In the genomic region with DNA sequence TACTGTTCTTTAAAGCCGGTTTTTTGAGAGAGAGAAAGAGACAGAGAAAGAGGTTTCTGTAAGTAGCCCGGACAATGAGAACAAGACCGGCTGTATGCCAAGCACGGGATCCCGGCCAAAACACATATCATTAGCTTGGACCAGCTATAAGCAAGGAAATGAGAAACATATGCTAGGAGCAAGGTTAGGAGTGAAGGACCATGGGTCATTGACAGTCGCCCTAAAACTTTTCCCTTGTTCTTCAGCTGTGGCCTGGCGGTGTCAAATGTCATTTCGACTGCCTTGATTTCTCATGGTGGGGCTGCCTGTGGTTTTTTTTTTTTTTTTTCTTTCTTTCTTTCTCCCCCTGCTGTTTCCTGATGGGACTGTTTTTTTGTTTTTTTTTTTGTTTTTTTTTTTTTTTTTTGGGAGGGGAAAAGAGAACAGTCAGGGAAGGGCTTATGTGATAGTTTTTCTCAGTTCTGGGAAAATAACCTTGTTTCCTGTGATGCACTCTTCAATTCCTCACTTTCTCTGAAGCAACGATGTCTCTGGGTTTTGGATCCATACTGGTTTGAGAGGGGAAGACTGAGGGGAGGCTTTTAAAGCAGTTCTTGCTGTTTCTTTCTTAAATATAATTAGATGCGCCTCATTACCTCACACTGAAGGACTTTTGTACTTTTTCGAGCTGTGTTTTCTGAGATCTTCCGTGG, we compare ENCODE assay signal across 10 cellular contexts.
A peak's percentile ranks its signal among the peaks of the same experiment; 100 is the strongest.
DNase-seq lines count a peak whose midpoint lies in the region; ATAC-seq and TF ChIP-seq lines count a peak whose summit lies in the region.
"Had no signal": no experiment of that assay in that cellular context is flagged by ENCODE, and none has a peak within 500 bp of the region (broad histone marks: within the 10 kb centered on the region; RNA-seq: fewer than 3 reads in every experiment).

No MANE protein-coding gene starts in this region.

- TF ChIP-seq CTCF in WTC11 (IDR thresholded peaks at IDR 0.05): no peak
- TF ChIP-seq CTCF in right atrium auricular region (IDR thresholded peaks at IDR 0.05): no peak
- peak; percentile 6 for TF ChIP-seq CTCF in smooth muscle cell (IDR thresholded peaks at IDR 0.05; ENCODE audit: borderline replicate concordance, insufficient read depth, poor library complexity, severe bottlenecking)

- peak overlapping the region; percentile 59 to 75 for H3K27ac ChIP-seq in right atrium auricular region
- H3K27ac ChIP-seq in smooth muscle cell (ENCODE audit: low read depth): no peak overlapping the region
- H3K27ac ChIP-seq: BLaER1 treated with 17β-estradiol and CSF1 and Interleukin-3, amounts not matched to agents 10 nM and 100 nM had no signal

- no peaks in the 10 kb centered on the region for H3K79me2 ChIP-seq in smooth muscle cell (ENCODE audit: low read depth)

- H3K4me3 ChIP-seq in right atrium auricular region (peak overlapping the region in 1 of 2 donors; percentile 22), smooth muscle cell (no peak overlapping the region)
- H3K4me3 ChIP-seq: BLaER1 treated with 17β-estradiol and CSF1 and Interleukin-3, amounts not matched to agents 10 nM and 100 nM had no signal

- peaks cover 19% of the 10 kb centered on the region for H3K27me3 Mint-ChIP-seq in WTC11 (ENCODE audit: low read depth)

- H3K27ac Mint-ChIP-seq in WTC11: peak overlapping the region; percentile 86; the same call in 1 of the 2 replicates
- H3K27ac Mint-ChIP-seq: activated B cell treated with CpG ODN at 0.5 μM for 24 hours had no signal

- H3K27me3 ChIP-seq in right atrium auricular region (no peaks in the 10 kb centered on the region), smooth muscle cell (ENCODE audit: low read depth) (no peaks in the 10 kb centered on the region)
- H3K27me3 ChIP-seq: BLaER1 treated with 17β-estradiol and CSF1 and Interleukin-3, amounts not matched to agents 10 nM and 100 nM had no signal

- peaks cover 54% of the 10 kb centered on the region for H3K4me1 Mint-ChIP-seq in WTC11
- H3K4me1 Mint-ChIP-seq: activated B cell treated with CpG ODN at 0.5 μM for 24 hours had no signal

- no peaks in the 10 kb centered on the region for H3K36me3 Mint-ChIP-seq in WTC11

- no peaks in the 10 kb centered on the region for H3K9me3 Mint-ChIP-seq in WTC11
- H3K9me3 Mint-ChIP-seq: activated B cell treated with CpG ODN at 0.5 μM for 24 hours had no signal

- peak overlapping the region; percentile 43 for H2AFZ ChIP-seq in smooth muscle cell (ENCODE audit: low read depth)

- peaks cover 0 to 6% of the 10 kb centered on the region in 2 donors for H3K4me1 ChIP-seq in right atrium auricular region
- peaks cover 11% of the 10 kb centered on the region for H3K4me1 ChIP-seq in smooth muscle cell (ENCODE audit: low read depth)

- H3F3A ChIP-seq in smooth muscle cell (ENCODE audit: low read depth): no peaks in the 10 kb centered on the region

- ATAC-seq in WTC11 (peak; percentile 49), GM18511 (IDR thresholded peaks at IDR 0.05; ENCODE audit: unreplicated experiment) (no peak), GM21528 (IDR thresholded peaks at IDR 0.05; ENCODE audit: low FRiP score, unreplicated experiment) (no peak)

- POLR2A ChIA-PET in WTC11 (lab: Charles Lee): no interaction called here

- 38% methylated on average over 12 of the region's 12 CpGs for WGBS in smooth muscle cell (ENCODE audit: low lambda C conversion rate)

- CTCF ChIA-PET in WTC11 (lab: Charles Lee): interaction anchor here (0.6 to 1.5 kb wide), 12 partner anchors 8 to 792 kb away, joined by 3 to 11 read pairs (median 6); no protein-coding TSS in a partner anchor

- DNase-seq in NCI-H146 (lab: John Stamatoyannopoulos, UW) (peak; percentile 54), NCI-H146 treated with DMSO at 0.1 percent for 48 hours (lab: John Stamatoyannopoulos, UW; ENCODE audit: unreplicated experiment) (no peak), WTC11 (ENCODE audit: low spot score) (no peak), right atrium auricular region (ENCODE audit: low spot score) (peak; percentile 77), smooth muscle cell (lab: John Stamatoyannopoulos, UW; ENCODE audit: unreplicated experiment) (no peak), erythroblast (lab: John Stamatoyannopoulos, UW) (no peak)
- DNase-seq: activated B cell treated with CpG ODN at 0.5 μM for 24 hours had no signal

- H3K4me3 Mint-ChIP-seq in WTC11: peak overlapping the region; percentile 33
- H3K4me3 Mint-ChIP-seq: activated B cell treated with CpG ODN at 0.5 μM for 24 hours had no signal

- H4K20me1 ChIP-seq in smooth muscle cell (ENCODE audit: low read depth): no peaks in the 10 kb centered on the region
- H4K20me1 ChIP-seq: BLaER1 treated with 17β-estradiol and CSF1 and Interleukin-3, amounts not matched to agents 10 nM and 100 nM had no signal

- H3K36me3 ChIP-seq in right atrium auricular region: no peaks in the 10 kb centered on the region
- H3K36me3 ChIP-seq in smooth muscle cell (ENCODE audit: low read depth): no peaks in the 10 kb centered on the region
- H3K36me3 ChIP-seq: BLaER1 treated with 17β-estradiol and CSF1 and Interleukin-3, amounts not matched to agents 10 nM and 100 nM had no signal

- peak overlapping the region; percentile 28 for H3K4me2 ChIP-seq in smooth muscle cell

- H3K9ac ChIP-seq in smooth muscle cell (ENCODE audit: low read depth): no peak overlapping the region
- H3K9ac ChIP-seq: BLaER1 treated with 17β-estradiol and CSF1 and Interleukin-3, amounts not matched to agents 10 nM and 100 nM had no signal

- TF ChIP-seq POLR2A in erythroblast (IDR thresholded peaks at IDR 0.05; ENCODE audit: low read length): no peak

- H3K9me3 ChIP-seq in right atrium auricular region (no peaks in the 10 kb centered on the region), smooth muscle cell (replicated peaks; ENCODE audit: low read depth) (no peaks in the 10 kb centered on the region)
- H3K9me3 ChIP-seq: BLaER1 treated with 17β-estradiol and CSF1 and Interleukin-3, amounts not matched to agents 10 nM and 100 nM had no signal

TF ChIP-seq in WTC11, 78 proteins besides CTCF, POLR2A, EP300 and RAD21:
- TF ChIP-seq NR1H2 (CRISPR knock-in tag; IDR thresholded peaks at IDR 0.05): no peak
- TF ChIP-seq ZNF423 (CRISPR knock-in tag; IDR thresholded peaks at IDR 0.05): no peak
- no peak for TF ChIP-seq ZNF317 (CRISPR knock-in tag; IDR thresholded peaks at IDR 0.05; ENCODE audit: borderline replicate concordance, low read depth)
- TF ChIP-seq ATF1 (CRISPR knock-in tag; IDR thresholded peaks at IDR 0.05): no peak
- TF ChIP-seq SMAD4 (CRISPR knock-in tag; IDR thresholded peaks at IDR 0.05): no peak
- TF ChIP-seq, protein P1, sequence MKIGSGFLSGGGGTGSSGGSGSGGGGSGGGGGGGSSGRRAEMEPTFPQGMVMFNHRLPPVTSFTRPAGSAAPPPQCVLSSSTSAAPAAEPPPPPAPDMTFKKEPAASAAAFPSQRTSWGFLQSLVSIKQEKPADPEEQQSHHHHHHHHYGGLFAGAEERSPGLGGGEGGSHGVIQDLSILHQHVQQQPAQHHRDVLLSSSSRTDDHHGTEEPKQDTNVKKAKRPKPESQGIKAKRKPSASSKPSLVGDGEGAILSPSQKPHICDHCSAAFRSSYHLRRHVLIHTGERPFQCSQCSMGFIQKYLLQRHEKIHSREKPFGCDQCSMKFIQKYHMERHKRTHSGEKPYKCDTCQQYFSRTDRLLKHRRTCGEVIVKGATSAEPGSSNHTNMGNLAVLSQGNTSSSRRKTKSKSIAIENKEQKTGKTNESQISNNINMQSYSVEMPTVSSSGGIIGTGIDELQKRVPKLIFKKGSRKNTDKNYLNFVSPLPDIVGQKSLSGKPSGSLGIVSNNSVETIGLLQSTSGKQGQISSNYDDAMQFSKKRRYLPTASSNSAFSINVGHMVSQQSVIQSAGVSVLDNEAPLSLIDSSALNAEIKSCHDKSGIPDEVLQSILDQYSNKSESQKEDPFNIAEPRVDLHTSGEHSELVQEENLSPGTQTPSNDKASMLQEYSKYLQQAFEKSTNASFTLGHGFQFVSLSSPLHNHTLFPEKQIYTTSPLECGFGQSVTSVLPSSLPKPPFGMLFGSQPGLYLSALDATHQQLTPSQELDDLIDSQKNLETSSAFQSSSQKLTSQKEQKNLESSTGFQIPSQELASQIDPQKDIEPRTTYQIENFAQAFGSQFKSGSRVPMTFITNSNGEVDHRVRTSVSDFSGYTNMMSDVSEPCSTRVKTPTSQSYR (CRISPR knock-in tag; IDR thresholded peaks at IDR 0.05): no peak
- TF ChIP-seq, protein P2, sequence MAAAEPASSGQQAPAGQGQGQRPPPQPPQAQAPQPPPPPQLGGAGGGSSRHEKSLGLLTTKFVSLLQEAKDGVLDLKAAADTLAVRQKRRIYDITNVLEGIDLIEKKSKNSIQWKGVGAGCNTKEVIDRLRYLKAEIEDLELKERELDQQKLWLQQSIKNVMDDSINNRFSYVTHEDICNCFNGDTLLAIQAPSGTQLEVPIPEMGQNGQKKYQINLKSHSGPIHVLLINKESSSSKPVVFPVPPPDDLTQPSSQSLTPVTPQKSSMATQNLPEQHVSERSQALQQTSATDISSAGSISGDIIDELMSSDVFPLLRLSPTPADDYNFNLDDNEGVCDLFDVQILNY (CRISPR knock-in tag; IDR thresholded peaks at IDR 0.05): no peak
- no peak for TF ChIP-seq ATF3 (CRISPR knock-in tag; conservative IDR thresholded peaks at IDR 0.05)
- TF ChIP-seq ETV6 (CRISPR knock-in tag; IDR thresholded peaks at IDR 0.05): no peak
- TF ChIP-seq HMGA2 (CRISPR knock-in tag; IDR thresholded peaks at IDR 0.05): no peak
- TF ChIP-seq, protein P3, sequence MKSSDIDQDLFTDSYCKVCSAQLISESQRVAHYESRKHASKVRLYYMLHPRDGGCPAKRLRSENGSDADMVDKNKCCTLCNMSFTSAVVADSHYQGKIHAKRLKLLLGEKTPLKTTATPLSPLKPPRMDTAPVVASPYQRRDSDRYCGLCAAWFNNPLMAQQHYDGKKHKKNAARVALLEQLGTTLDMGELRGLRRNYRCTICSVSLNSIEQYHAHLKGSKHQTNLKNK (CRISPR knock-in tag; IDR thresholded peaks at IDR 0.05): no peak

Comparison
In these comparisons a context has a peak if more than half of its experiments do, and no peak if none do; other contexts are left out.
1. DNase-seq: peak in NCI-H146 (single experiment) and right atrium auricular region (single experiment); none in NCI-H146 treated with DMSO at 0.1 percent for 48 hours (single experiment), WTC11 (single experiment), smooth muscle cell (single experiment) and erythroblast (0 of 2).